14 cellular contexts compared by ENCODE assay signal in genomic region chr10:51227897-51228713, GRCh38.
"Had no signal": no experiment of that assay in that cellular context is flagged by ENCODE, and none has a peak within 500 bp of the region (broad histone marks: within the 10 kb centered on the region; RNA-seq: fewer than 3 reads in every experiment).

No MANE protein-coding gene starts in this region.

- H3K27ac ChIP-seq: cardiac muscle cell, neural progenitor cell had no signal

- H3K27me3 ChIP-seq: cardiac muscle cell, neural progenitor cell had no signal

- H3K4me3 Mint-ChIP-seq: activated naive CD4-positive, alpha-beta T cell treated with anti-CD3 and anti-CD28 coated beads, Interleukin-2, amount 10 ng/mL, durations not matched to agents 7 days and 5 days; neural progenitor cell; stimulated activated naive B cell treated with anti-CD40 and anti-IgM and Interleukin-4, amounts not matched to agents 10 μg/mL and 1 μg/mL and 100 μg/mL, for 72 hours; T-cell; type B pancreatic cell had no signal

- H3K36me3 Mint-ChIP-seq: activated naive CD4-positive, alpha-beta T cell treated with anti-CD3 and anti-CD28 coated beads, Interleukin-2, amount 10 ng/mL, durations not matched to agents 7 days and 5 days; neural progenitor cell; stimulated activated naive B cell treated with anti-CD40 and anti-IgM and Interleukin-4, amounts not matched to agents 10 μg/mL and 1 μg/mL and 100 μg/mL, for 72 hours; T-cell; type B pancreatic cell had no signal

- DNase-seq: activated CD4-positive, CD25-positive, alpha-beta regulatory T cell treated with anti-CD3 and anti-CD28 coated beads, Interleukin-2, amount 50 U/mL, for 72 hours; activated naive CD4-positive, alpha-beta T cell treated with anti-CD3 and anti-CD28 coated beads, Interleukin-2, amount 10 ng/mL, durations not matched to agents 7 days and 5 days; SK-N-SH; stimulated activated CD4-positive, alpha-beta T cell treated with anti-CD3 and anti-CD28 coated beads, Interleukin-15, amount 100 ng/mL, for 24 hours; stimulated activated CD4-positive, alpha-beta T cell treated with anti-CD3 and anti-CD28 coated beads, Interleukin-4, amount 100 ng/mL, for 1 hour; stimulated activated naive B cell treated with anti-CD40 and anti-IgM and Interleukin-4, amounts not matched to agents 10 μg/mL and 1 μg/mL and 100 μg/mL, for 72 hours; substantia nigra; T-cell; T1000 had no signal

- H3K9me3 Mint-ChIP-seq: activated naive CD4-positive, alpha-beta T cell treated with anti-CD3 and anti-CD28 coated beads, Interleukin-2, amount 10 ng/mL, durations not matched to agents 7 days and 5 days; activated T-helper 2 cell treated with anti-CD3 and anti-CD28 coated beads, Interferon-gamma antibody, Interleukin-2, Interleukin-4, amounts not matched to agents 10 μg/mL and 5 μg/mL and 100 μg/mL, durations not matched to agents 14 hours and 24 hours and 36 hours; neural progenitor cell; stimulated activated naive B cell treated with anti-CD40 and anti-IgM and Interleukin-4, amounts not matched to agents 10 μg/mL and 1 μg/mL and 100 μg/mL, for 72 hours; T-cell; type B pancreatic cell had no signal

- H3K4me3 ChIP-seq: cardiac muscle cell, neural progenitor cell, skin epidermis had no signal

- ATAC-seq: T-cell had no signal

- H3K9me3 ChIP-seq: SK-N-SH had no signal

- H3K27me3 Mint-ChIP-seq: activated naive CD4-positive, alpha-beta T cell treated with anti-CD3 and anti-CD28 coated beads, Interleukin-2, amount 10 ng/mL, durations not matched to agents 7 days and 5 days; stimulated activated naive B cell treated with anti-CD40 and anti-IgM and Interleukin-4, amounts not matched to agents 10 μg/mL and 1 μg/mL and 100 μg/mL, for 72 hours; T-cell; type B pancreatic cell had no signal

- H3K4me1 Mint-ChIP-seq: activated naive CD4-positive, alpha-beta T cell treated with anti-CD3 and anti-CD28 coated beads, Interleukin-2, amount 10 ng/mL, durations not matched to agents 7 days and 5 days; neural progenitor cell; stimulated activated naive B cell treated with anti-CD40 and anti-IgM and Interleukin-4, amounts not matched to agents 10 μg/mL and 1 μg/mL and 100 μg/mL, for 72 hours; T-cell had no signal

- H3K27ac Mint-ChIP-seq: activated naive CD4-positive, alpha-beta T cell treated with anti-CD3 and anti-CD28 coated beads, Interleukin-2, amount 10 ng/mL, durations not matched to agents 7 days and 5 days; activated T-helper 2 cell treated with anti-CD3 and anti-CD28 coated beads, Interferon-gamma antibody, Interleukin-2, Interleukin-4, amounts not matched to agents 10 μg/mL and 5 μg/mL and 100 μg/mL, durations not matched to agents 14 hours and 24 hours and 36 hours; neural progenitor cell; stimulated activated naive B cell treated with anti-CD40 and anti-IgM and Interleukin-4, amounts not matched to agents 10 μg/mL and 1 μg/mL and 100 μg/mL, for 72 hours; T-cell; type B pancreatic cell had no signal

- H3K36me3 ChIP-seq: cardiac muscle cell, neural progenitor cell had no signal
